17 cellular contexts compared by ENCODE assay signal in genomic region chr1:58406296-58407071, GRCh38.
DNase-seq lines count a peak whose midpoint lies in the region; ATAC-seq, FAIRE-seq and TF ChIP-seq lines count a peak whose summit lies in the region.
"Had no signal": no experiment of that assay in that cellular context is flagged by ENCODE, and none has a peak within 500 bp of the region (broad histone marks: within the 10 kb centered on the region; RNA-seq: fewer than 3 reads in every experiment).

No MANE protein-coding gene starts in this region.

- intact Hi-C loops in HepG2 (cut with micrococcal nuclease; ENCODE audit: unreplicated experiment) (no loop called here), right lobe of liver (cut with DNase I) (no loop called here)

- H3K27me3 Mint-ChIP-seq in type B pancreatic cell: no peaks in the 10 kb centered on the region
- H3K27me3 Mint-ChIP-seq: CD4-positive, CD25-positive, alpha-beta regulatory T cell had no signal

- no peak overlapping the region for H3K9ac ChIP-seq in HepG2 (ENCODE audit: insufficient read depth, low read depth, low read length)
- H3K9ac ChIP-seq: BLaER1 treated with 17β-estradiol and CSF1 and Interleukin-3, amounts not matched to agents 10 nM and 100 nM had no signal

- H3K36me3 ChIP-seq in HepG2 (replicated peaks in 1 of 2; ENCODE audit: control insufficient read depth in 1 of 2, insufficient read depth in 2 of 2, low read length in 2 of 2) (no peaks in the 10 kb centered on the region), right lobe of liver (no peaks in the 10 kb centered on the region)
- H3K36me3 ChIP-seq: BLaER1 treated with 17β-estradiol and CSF1 and Interleukin-3, amounts not matched to agents 10 nM and 100 nM had no signal

- H3K4me1 Mint-ChIP-seq in type B pancreatic cell (ENCODE audit: unreplicated experiment): peaks cover 16% of the 10 kb centered on the region
- H3K4me1 Mint-ChIP-seq: CD4-positive, CD25-positive, alpha-beta regulatory T cell had no signal

- H3K4me3 Mint-ChIP-seq in type B pancreatic cell: no peak overlapping the region
- H3K4me3 Mint-ChIP-seq: CD4-positive, CD25-positive, alpha-beta regulatory T cell had no signal

- no peaks in the 10 kb centered on the region for H3K79me2 ChIP-seq in HepG2 (ENCODE audit: insufficient read depth, low read length)

- H3K4me3 ChIP-seq in HepG2 (replicated peaks in 1 of 3; ENCODE audit: insufficient read depth in 1 of 3, low read depth in 2 of 3, low read length in 3 of 3) (no peak overlapping the region), right lobe of liver (no peak overlapping the region)
- H3K4me3 ChIP-seq: BLaER1 treated with 17β-estradiol and CSF1 and Interleukin-3, amounts not matched to agents 10 nM and 100 nM had no signal

- no peak for TF ChIP-seq POLR2A in HepG2 (IDR thresholded peaks at IDR 0.05; ENCODE audit: insufficient read depth in 1 of 2, low read depth in 2 of 2, low read length in 2 of 2)
- no peak for TF ChIP-seq POLR2A in right lobe of liver (IDR thresholded peaks at IDR 0.05)

- CTCF ChIA-PET in HepG2 (lab: Yijun Ruan, JAX; ENCODE audit: low intra/inter-chr PET ratio, low total read pairs): no interaction called here

- H3K27ac ChIP-seq in HepG2 (ENCODE audit: extremely low read length, insufficient read depth, low read length) (no peak overlapping the region), right lobe of liver (no peak overlapping the region)
- H3K27ac ChIP-seq: BLaER1 treated with 17β-estradiol and CSF1 and Interleukin-3, amounts not matched to agents 10 nM and 100 nM; HL-60 had no signal

- H2AFZ ChIP-seq in HepG2 (ENCODE audit: low read length): no peak overlapping the region

- peak overlapping the region; percentile 23 for H3K27ac Mint-ChIP-seq in type B pancreatic cell
- H3K27ac Mint-ChIP-seq: CD4-positive, CD25-positive, alpha-beta regulatory T cell had no signal

- TF ChIP-seq RAD21 in HepG2 (CRISPR knock-in tag; IDR thresholded peaks at IDR 0.05): no peak

- no peak for ATAC-seq in HepG2
- no peak for ATAC-seq in right lobe of liver
- no peak for ATAC-seq in HG02938 (IDR thresholded peaks at IDR 0.05; ENCODE audit: unreplicated experiment)

- WGBS in HepG2 (ENCODE audit: low lambda C conversion rate): 34% methylated on average over 12 of the region's 13 CpGs
- 64% methylated on average over 7 of the region's 13 CpGs for WGBS in right lobe of liver (ENCODE audit: insufficient coverage, low coverage, low lambda C conversion rate, missing lambda C conversion rate)

- no peaks in the 10 kb centered on the region for H3K9me3 Mint-ChIP-seq in type B pancreatic cell
- H3K9me3 Mint-ChIP-seq: CD4-positive, CD25-positive, alpha-beta regulatory T cell had no signal

- POLR2A ChIA-PET in HepG2 (lab: Yijun Ruan, JAX): no interaction called here

- no peaks in the 10 kb centered on the region for H3K9me3 ChIP-seq in HepG2 (ENCODE audit: low read length)
- no peaks in the 10 kb centered on the region for H3K9me3 ChIP-seq in right lobe of liver
- H3K9me3 ChIP-seq: BLaER1 treated with 17β-estradiol and CSF1 and Interleukin-3, amounts not matched to agents 10 nM and 100 nM had no signal

- no peaks in the 10 kb centered on the region for H3K27me3 ChIP-seq in HepG2 (ENCODE audit: control insufficient read depth in 1 of 2, insufficient read depth in 2 of 2, low read length in 2 of 2)
- H3K27me3 ChIP-seq in right lobe of liver: no peaks in the 10 kb centered on the region
- H3K27me3 ChIP-seq: BLaER1 treated with 17β-estradiol and CSF1 and Interleukin-3, amounts not matched to agents 10 nM and 100 nM had no signal

- no peak overlapping the region for H3K4me2 ChIP-seq in HepG2 (ENCODE audit: low read depth, low read length)
- H3K4me2 ChIP-seq: BLaER1 treated with 17β-estradiol and CSF1 and Interleukin-3, amounts not matched to agents 10 nM and 100 nM had no signal

- no peak for DNase-seq in HepG2 (ENCODE audit: low spot score)
- DNase-seq in right lobe of liver: no peak
- peak; percentile 54 for DNase-seq in RPMI7951 (ENCODE audit: low read depth)
- DNase-seq in islet precursor cell: peak; percentile 91
- no peak for DNase-seq in type B pancreatic cell (ENCODE audit: extremely low spot score, unreplicated experiment)
- DNase-seq in SHP77 treated with DMSO at 0.1 percent for 48 hours (lab: John Stamatoyannopoulos, UW): no peak
- no peak for DNase-seq in OCI-M1 (lab: John Stamatoyannopoulos, UW)
- DNase-seq: ACHN; CD4-positive, CD25-positive, alpha-beta regulatory T cell; DMS53; H7; KBM-7 had no signal

- no peak for TF ChIP-seq CTCF in HepG2 (CRISPR knock-in tag; IDR thresholded peaks at IDR 0.05)
- no peak for TF ChIP-seq CTCF in right lobe of liver (IDR thresholded peaks at IDR 0.05)
- TF ChIP-seq CTCF in type B pancreatic cell (conservative IDR thresholded peaks at IDR 0.05): no peak

- no peaks in the 10 kb centered on the region for H3K36me3 Mint-ChIP-seq in type B pancreatic cell
- H3K36me3 Mint-ChIP-seq: CD4-positive, CD25-positive, alpha-beta regulatory T cell had no signal

- H3K4me1 ChIP-seq in HepG2 (ENCODE audit: insufficient read depth, low read length): no peaks in the 10 kb centered on the region
- peaks cover 0 to 6% (median 0%) of the 10 kb centered on the region in 4 donors for H3K4me1 ChIP-seq in right lobe of liver
- H3K4me1 ChIP-seq: BLaER1 treated with 17β-estradiol and CSF1 and Interleukin-3, amounts not matched to agents 10 nM and 100 nM had no signal

- H4K20me1 ChIP-seq in HepG2 (ENCODE audit: insufficient read depth, low read length): no peaks in the 10 kb centered on the region
- H4K20me1 ChIP-seq: BLaER1 treated with 17β-estradiol and CSF1 and Interleukin-3, amounts not matched to agents 10 nM and 100 nM had no signal

- TF ChIP-seq EP300 in HepG2 (IDR thresholded peaks at IDR 0.05; ENCODE audit: low read depth in 2 of 2, low read length in 2 of 2) (no peak), HepG2 (CRISPR knock-in tag; IDR thresholded peaks at IDR 0.05; ENCODE audit: borderline replicate concordance) (no peak)

- no peak for FAIRE-seq in HepG2 (lab: Jason Lieb, UNC)
- FAIRE-seq: G401.6, GM18507 had no signal

- in situ Hi-C loops in HepG2 (cut with HindIII; ENCODE audit: extremely low pct_ligation_motif_present, low pct_unique_long_range_greater_than_20kb): no loop called here

- no TSS peak for BruUV-seq in HepG2 (replicated peaks; lab: Mats Ljungman, UMichigan)

TF ChIP-seq in HepG2, 621 proteins besides CTCF, POLR2A, EP300 and RAD21:
- TF ChIP-seq TBX2 (CRISPR knock-in tag; IDR thresholded peaks at IDR 0.05; ENCODE audit: borderline replicate concordance) (no peak), ZNF546 (CRISPR knock-in tag; conservative IDR thresholded peaks at IDR 0.05) (no peak), ZNF256 (CRISPR knock-in tag; conservative IDR thresholded peaks at IDR 0.05) (no peak), KDM5B (CRISPR knock-in tag; IDR thresholded peaks at IDR 0.05; ENCODE audit: borderline replicate concordance) (no peak), ZNF768 (CRISPR knock-in tag; IDR thresholded peaks at IDR 0.05) (peak; percentile 43; the same call in 1 of the 2 replicates), ZBED4 (CRISPR knock-in tag; IDR thresholded peaks at IDR 0.05; ENCODE audit: borderline replicate concordance) (no peak)

Comparison
In these comparisons a context has a peak if more than half of its experiments do, and no peak if none do; other contexts are left out.
1. DNase-seq: peak in RPMI7951 (single experiment) and islet precursor cell (single experiment); none in HepG2 (single experiment), right lobe of liver (0 of 3), type B pancreatic cell (single experiment), SHP77 treated with DMSO at 0.1 percent for 48 hours (single experiment) and OCI-M1 (single experiment).